ENCODE assay signal across 8 cellular contexts in genomic region chr7:150375662-150376521, GRCh38. TPM values are rescaled to one million over a fixed set of nuclear protein-coding genes. Genes with fewer than 3 reads are reported as not detected.
DNase-seq lines count a peak whose midpoint lies in the region; ATAC-seq and TF ChIP-seq lines count a peak whose summit lies in the region.

No MANE protein-coding gene starts in this region.

- DNase-seq in Calu3 (no peak), HFFc6 (no peak), activated T-cell treated with anti-CD3 and anti-CD28 coated beads for 4 hours (peak; percentile 40), HUDEP-2 (lab: John Stamatoyannopoulos, UW; ENCODE audit: unreplicated experiment in 76 of 76) (no peak), SK-N-SH (no peak)

- H3K27me3 ChIP-seq in SK-N-SH (ENCODE audit: insufficient read depth): no peaks in the 10 kb centered on the region

- WGBS in SK-N-SH (ENCODE audit: low lambda C conversion rate): 92% methylated on average over 10 of the region's 10 CpGs

- BruUV-seq in Calu3 (replicated peaks; lab: Mats Ljungman, UMichigan): no TSS peak

- TF ChIP-seq RAD21 in SK-N-SH (IDR thresholded peaks at IDR 0.05; ENCODE audit: low read length): no peak

- H3K9me3 ChIP-seq in SK-N-SH: no peaks in the 10 kb centered on the region

- POLR2A ChIA-PET in SK-N-SH (lab: Yijun Ruan, JAX): no interaction called here

- peaks cover 40% of the 10 kb centered on the region; the same call in 1 of the 2 replicates for H3K79me2 ChIP-seq in SK-N-SH (ENCODE audit: insufficient read depth)

- H3K27ac ChIP-seq in SK-N-SH (ENCODE audit: low read depth in 2 of 2, low read length in 1 of 2): no peak overlapping the region

- H3K4me2 ChIP-seq in SK-N-SH: no peak overlapping the region

- no peak overlapping the region for H3K4me3 ChIP-seq in SK-N-SH (ENCODE audit: low read depth in 2 of 2, low read length in 1 of 2)

- H2AFZ ChIP-seq in SK-N-SH (ENCODE audit: low read depth): no peak overlapping the region

- H3K9me2 ChIP-seq in SK-N-SH: no peaks in the 10 kb centered on the region

- peaks cover 79% of the 10 kb centered on the region for H3K36me3 Mint-ChIP-seq in Calu3 (ENCODE audit: insufficient read depth, unreplicated experiment)
- H3K36me3 Mint-ChIP-seq in HFFc6 (ENCODE audit: low read depth): peaks cover 1% of the 10 kb centered on the region
- peaks cover 31% of the 10 kb centered on the region for H3K36me3 Mint-ChIP-seq in nephron (ENCODE audit: low read depth)

- TF ChIP-seq CTCF in Calu3 (IDR thresholded peaks at IDR 0.05; ENCODE audit: unreplicated experiment) (no peak), HFFc6 (IDR thresholded peaks at IDR 0.05) (no peak), nephron (IDR thresholded peaks at IDR 0.05; ENCODE audit: unreplicated experiment in 3 of 3) (no peak), SK-N-SH (IDR thresholded peaks at IDR 0.05) (no peak)

- ATAC-seq in GM19395 (IDR thresholded peaks at IDR 0.05; ENCODE audit: unreplicated experiment) (no peak), GM19328 (IDR thresholded peaks at IDR 0.05; ENCODE audit: unreplicated experiment) (no peak)

- H3K4me1 Mint-ChIP-seq in Calu3 (ENCODE audit: low read depth, unreplicated experiment): peaks cover 66% of the 10 kb centered on the region
- peaks cover 33% of the 10 kb centered on the region for H3K4me1 Mint-ChIP-seq in HFFc6 (ENCODE audit: low read depth)
- peaks cover 64% of the 10 kb centered on the region for H3K4me1 Mint-ChIP-seq in nephron

- H3K27me3 Mint-ChIP-seq in Calu3 (ENCODE audit: unreplicated experiment) (no peaks in the 10 kb centered on the region), HFFc6 (ENCODE audit: insufficient read depth) (peaks cover 6% of the 10 kb centered on the region), nephron (ENCODE audit: low read depth) (no peaks in the 10 kb centered on the region)

- H3K4me3 Mint-ChIP-seq in Calu3 (ENCODE audit: low read depth, unreplicated experiment) (peak overlapping the region; percentile 7), HFFc6 (no peak overlapping the region), nephron (peak overlapping the region; percentile 12 to 60 (median 22))

- H3F3A ChIP-seq in SK-N-SH (replicated peaks; ENCODE audit: insufficient read depth): peaks cover 30% of the 10 kb centered on the region

- H3K4me1 ChIP-seq in SK-N-SH (ENCODE audit: control insufficient read depth in 1 of 2, insufficient read depth in 2 of 2, low read depth in 1 of 2, low read length in 1 of 2): peaks cover 0 to 28% of the 10 kb centered on the region in 2 experiments; a peak in 2 of 4 replicates

- H3K9me3 Mint-ChIP-seq in Calu3 (ENCODE audit: low read depth, unreplicated experiment) (no peaks in the 10 kb centered on the region), HFFc6 (no peaks in the 10 kb centered on the region), nephron (no peaks in the 10 kb centered on the region)

- H4K20me1 ChIP-seq in SK-N-SH (ENCODE audit: insufficient read depth): no peaks in the 10 kb centered on the region

- peaks cover 19 to 42% of the 10 kb centered on the region in 2 experiments for H3K36me3 ChIP-seq in SK-N-SH (replicated peaks in 1 of 2; ENCODE audit: control insufficient read depth in 1 of 2, insufficient read depth in 2 of 2, low read length in 1 of 2)

- H3K27ac Mint-ChIP-seq in Calu3 (ENCODE audit: unreplicated experiment) (peak overlapping the region; percentile 65), HFFc6 (peak overlapping the region; percentile 19; the same call in 1 of the 2 replicates), nephron (peak overlapping the region; percentile 64 to 89 (median 87))

- no peak overlapping the region for H3K9ac ChIP-seq in SK-N-SH

- intact Hi-C loops in Calu3 (cut with micrococcal nuclease; ENCODE audit: unreplicated experiment): no loop called here

- CTCF ChIA-PET in Calu3 (lab: Charles Lee): no interaction called here
- CTCF ChIA-PET in SK-N-SH (lab: Yijun Ruan, JAX): no interaction called here

- TF ChIP-seq EP300 in SK-N-SH (IDR thresholded peaks at IDR 0.05; ENCODE audit: borderline replicate concordance in 1 of 2, low read depth in 1 of 2, low read length in 1 of 2): no peak

TF ChIP-seq in SK-N-SH, 30 proteins besides CTCF, POLR2A, EP300 and RAD21:
- TF ChIP-seq FOXM1 (IDR thresholded peaks at IDR 0.05; ENCODE audit: low read depth) (no peak), YY1 (IDR thresholded peaks at IDR 0.05; ENCODE audit: low read depth) (no peak), USF2 (IDR thresholded peaks at IDR 0.05; ENCODE audit: borderline replicate concordance, low read depth, low read length) (no peak), RFX5 (IDR thresholded peaks at IDR 0.05; ENCODE audit: low read length) (no peak), FOXJ3 (CRISPR knock-in tag; IDR thresholded peaks at IDR 0.05) (no peak)

RNA-seq across cellular contexts. Expression of gene ZNF775, which starts 3.2 kb away (rescaled TPM):
- total RNA-seq in Calu3 (2022): 5.3 and 5.8 TPM in 2 replicates
- total RNA-seq in HFFc6 (2021; fragmentation: NEBNext Ultra II Directional; extraction: Animal tissue kit (Norgen Biotek cat#: 25700)): 1 to 10 TPM; 2.7 to 3.8 (median 2.9) TPM
- polyA plus RNA-seq in SK-N-SH (2012; rRNA removed): 4.6 and 5.0 TPM in 2 replicates
- polyA plus RNA-seq in SK-N-SH (2012; cell fraction: cytosol; rRNA removed): 2.3 and 3.7 TPM in 2 replicates
- 6.9 and 9.8 TPM in 2 replicates for polyA plus RNA-seq in SK-N-SH (2012; cell fraction: nucleus; rRNA removed)

RNA-seq across cellular contexts. Expression of gene REPIN1, which starts 7.3 kb away (rescaled TPM):
- total RNA-seq in Calu3 (2022): 185 and 189 TPM in 2 replicates
- total RNA-seq in HFFc6 (2021; fragmentation: NEBNext Ultra II Directional; extraction: Animal tissue kit (Norgen Biotek cat#: 25700)): 10 to 100 TPM; 68.8 to 78.3 (median 75.5) TPM
- polyA plus RNA-seq in SK-N-SH (2012; rRNA removed): 87.5 and 91.6 TPM in 2 replicates
- 49.6 and 70.3 TPM in 2 replicates for polyA plus RNA-seq in SK-N-SH (2012; cell fraction: cytosol; rRNA removed)
- 254 and 314 TPM in 2 replicates for polyA plus RNA-seq in SK-N-SH (2012; cell fraction: nucleus; rRNA removed)

RNA-seq across cellular contexts. Expression of gene RARRES2, which starts 34.5 kb away (rescaled TPM):
- total RNA-seq in Calu3 (2022): 9.1 and 13.0 TPM in 2 replicates
- under 1 TPM in 2 of 6 experiments, not detected in 4; 0.28 to 0.39 TPM for total RNA-seq in HFFc6 (2021; fragmentation: NEBNext Ultra II Directional; extraction: Animal tissue kit (Norgen Biotek cat#: 25700))
- polyA plus RNA-seq in SK-N-SH (2012; rRNA removed): 0.26 and 0.43 TPM in 2 replicates
- 0.21 and 0.24 TPM in 2 replicates for polyA plus RNA-seq in SK-N-SH (2012; cell fraction: cytosol; rRNA removed)
- polyA plus RNA-seq in SK-N-SH (2012; cell fraction: nucleus; rRNA removed): 0.34 and 0.43 TPM in 2 replicates

RNA-seq across cellular contexts. Expression of gene ACTR3C, which starts 52.5 kb away (rescaled TPM):
- total RNA-seq in Calu3 (2022): 22.8 and 26.0 TPM in 2 replicates
- total RNA-seq in HFFc6 (2021; fragmentation: NEBNext Ultra II Directional; extraction: Animal tissue kit (Norgen Biotek cat#: 25700)): not detected
- 0.16 and 0.35 TPM in 2 replicates for polyA plus RNA-seq in SK-N-SH (2012; rRNA removed)
- 0.24 and 0.31 TPM in 2 replicates for polyA plus RNA-seq in SK-N-SH (2012; cell fraction: cytosol; rRNA removed)
- 0.29 and 0.37 TPM in 2 replicates for polyA plus RNA-seq in SK-N-SH (2012; cell fraction: nucleus; rRNA removed)

RNA-seq across cellular contexts. Expression of gene LRRC61, which starts 52.7 kb away (rescaled TPM):
- total RNA-seq in Calu3 (2022): 14.6 and 22.5 TPM in 2 replicates
- not detected for total RNA-seq in HFFc6 (2021; fragmentation: NEBNext Ultra II Directional; extraction: Animal tissue kit (Norgen Biotek cat#: 25700))
- polyA plus RNA-seq in SK-N-SH (2012; rRNA removed): 0.93 and 0.99 TPM in 2 replicates
- polyA plus RNA-seq in SK-N-SH (2012; cell fraction: cytosol; rRNA removed): 0.41 and 1.00 TPM in 2 replicates
- 0.73 and 1.2 TPM in 2 replicates for polyA plus RNA-seq in SK-N-SH (2012; cell fraction: nucleus; rRNA removed)

Comparison
In these comparisons a context has a peak if more than half of its experiments do, and no peak if none do; other contexts are left out.
1. H3K27ac Mint-ChIP-seq: peak in every context shown above with its lines; median percentile 87 in nephron; 65 in Calu3; 19 in HFFc6.